Comparison of ENCODE assay signal across 8 cellular contexts in the genomic region with DNA sequence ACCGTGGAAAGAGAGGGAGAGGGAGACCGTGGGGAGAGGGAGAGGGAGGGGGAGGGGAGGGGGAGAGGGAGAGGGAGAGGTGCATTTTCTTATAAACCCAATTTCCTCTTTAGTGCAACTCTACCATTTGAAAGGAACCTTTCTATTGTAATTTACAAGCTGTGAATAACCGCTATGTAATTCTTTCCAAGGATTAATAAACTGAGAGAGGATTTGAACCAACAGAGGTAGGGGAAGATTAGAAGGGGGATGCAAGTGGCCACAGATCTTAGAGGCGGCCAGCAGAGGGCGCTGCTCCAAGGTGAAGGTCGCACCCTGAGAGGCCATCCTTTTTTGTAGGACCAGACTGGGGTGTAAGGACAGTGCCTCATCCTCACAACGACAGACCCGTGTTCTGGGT. TPM values are rescaled to one million over a fixed set of nuclear protein-coding genes. Genes with fewer than 3 reads are reported as not detected.
DNase-seq lines count a peak whose midpoint lies in the region; FAIRE-seq and TF ChIP-seq lines count a peak whose summit lies in the region.
"Not testable (repeated sequence)": the region's sequence is repeated elsewhere in the genome, so short reads cannot be mapped to it uniquely, and the experiment has no call there.

No MANE protein-coding gene starts in this region.

- H4K20me1 ChIP-seq in endothelial cell of umbilical vein (replicated peaks; ENCODE audit: control insufficient read depth, extremely low read depth, insufficient read depth, low read length), result not testable (repeated sequence)

- intact Hi-C loops in A673 (cut with micrococcal nuclease; ENCODE audit: unreplicated experiment); endothelial cell of umbilical vein (cut with micrococcal nuclease): not testable (repeated sequence)

- H3K79me2 ChIP-seq in endothelial cell of umbilical vein (ENCODE audit: control insufficient read depth, insufficient read depth, low read length), result not testable (repeated sequence)

- POLR2A ChIA-PET in A673 (lab: Charles Lee; ENCODE audit: low non-redundant PET); endothelial cell of umbilical vein (lab: Charles Lee): not testable (repeated sequence)

- not testable (repeated sequence) for H3K9me3 ChIP-seq in A673 (ENCODE audit: low read depth, low read length, poor library complexity, severe bottlenecking); endothelial cell of umbilical vein (replicated peaks; ENCODE audit: control insufficient read depth, insufficient read depth, low read length)

- TF ChIP-seq CTCF in A673 (conservative IDR thresholded peaks at IDR 0.05; ENCODE audit: low read depth, low read length) (peak; percentile 60), endothelial cell of umbilical vein (IDR thresholded peaks at IDR 0.05; ENCODE audit: extremely low read depth in 1 of 2, insufficient read depth in 1 of 2, low read depth in 1 of 2, low read length in 2 of 2) (peak; percentile 41 to 78)

- not testable (repeated sequence) for H3K27ac ChIP-seq in A673 (ENCODE audit: low read depth, low read length, poor library complexity, severe bottlenecking); endothelial cell of umbilical vein (ENCODE audit: insufficient read depth, low read depth, low read length)

- H3K27me3 ChIP-seq in A673 (replicated peaks; ENCODE audit: insufficient read depth, low read depth, low read length, poor library complexity); endothelial cell of umbilical vein (ENCODE audit: control insufficient read depth in 2 of 2, insufficient read depth in 2 of 2, low read length in 2 of 2): not testable (repeated sequence)

- not testable (repeated sequence) for H3K4me2 ChIP-seq in endothelial cell of umbilical vein (ENCODE audit: insufficient read depth, low read length)

- peak; percentile 68 for DNase-seq in A673 (ENCODE audit: low spot score)
- DNase-seq in GM18507 (ENCODE audit: extremely low spot score, insufficient read length, low read depth), result not testable (repeated sequence)
- peak; percentile 19 for DNase-seq in NCI-H1092 (lab: John Stamatoyannopoulos, UW)
- DNase-seq in SW480 (ENCODE audit: low spot score), result peak; percentile 78
- DNase-seq in activated T-helper 1 cell treated with Interleukin-2 at 50 U/mL for 16 hours (ENCODE audit: low read depth), result peak; percentile 66
- peak; percentile 47 for DNase-seq in endothelial cell of umbilical vein (ENCODE audit: low read depth, low spot score)
- peak; percentile 46 to 48 for DNase-seq in lung microvascular endothelial cell (ENCODE audit: low read depth in 2 of 2)
- DNase-seq in stimulated activated CD4-positive, alpha-beta T cell treated with anti-CD3 and anti-CD28 coated beads, Interleukin-4, amount 100 ng/mL, for 1 hour, result peak; percentile 81

- dilution Hi-C loops in endothelial cell of umbilical vein (cut with MboI; ENCODE audit: extremely low pct_ligation_motif_present, low sequenced_read_pairs), result not testable (repeated sequence)

- not testable (repeated sequence) for BruUV-seq in A673 (replicated peaks; lab: Mats Ljungman, UMichigan); endothelial cell of umbilical vein (replicated peaks; lab: Mats Ljungman, UMichigan)

- FAIRE-seq in GM18507 (lab: Jason Lieb, UNC) (peak; percentile 89), endothelial cell of umbilical vein (lab: Jason Lieb, UNC) (peak; percentile 75)

- TF ChIP-seq POLR2A in endothelial cell of umbilical vein (IDR thresholded peaks at IDR 0.05; ENCODE audit: low read depth, low read length), result not testable (repeated sequence)

- not testable (repeated sequence) for H2AFZ ChIP-seq in endothelial cell of umbilical vein (ENCODE audit: low read depth, low read length)

- H3K9ac ChIP-seq in endothelial cell of umbilical vein (replicated peaks; ENCODE audit: extremely low read depth, insufficient read depth, low read length), result not testable (repeated sequence)

- CTCF ChIA-PET in A673 (lab: Charles Lee); endothelial cell of umbilical vein (lab: Charles Lee): not testable (repeated sequence)

- H3K9me1 ChIP-seq in endothelial cell of umbilical vein (replicated peaks; ENCODE audit: control insufficient read depth, extremely low read depth, insufficient read depth, low read length), result not testable (repeated sequence)

- H3K36me3 ChIP-seq in A673 (ENCODE audit: insufficient read depth, low read length, poor library complexity, severe bottlenecking); endothelial cell of umbilical vein (ENCODE audit: control insufficient read depth in 2 of 2, extremely low read depth in 1 of 2, insufficient read depth in 2 of 2, low read length in 2 of 2): not testable (repeated sequence)

- H3K4me3 ChIP-seq in A673 (ENCODE audit: low read depth, low read length, poor library complexity, severe bottlenecking); endothelial cell of umbilical vein (replicated peaks in 1 of 3; ENCODE audit: insufficient read depth in 1 of 3, low read depth in 1 of 3, low read length in 3 of 3): not testable (repeated sequence)

- not testable (repeated sequence) for H3K4me1 ChIP-seq in A673 (ENCODE audit: insufficient read depth, low read length, poor library complexity, severe bottlenecking); endothelial cell of umbilical vein (ENCODE audit: control insufficient read depth, extremely low read depth, insufficient read depth, low read length)

RNA-seq across cellular contexts. Expression of gene LRRC37A, which starts 41.2 kb away (rescaled TPM):
- total RNA-seq in A673 (2021) (3.0 and 3.4 TPM in 2 replicates), endothelial cell of umbilical vein (0.88 and 4.0 TPM in 2 replicates), lung microvascular endothelial cell (1.3 and 2.6 TPM in 2 replicates)
- 1.0 and 1.8 TPM in 2 replicates for polyA plus RNA-seq in endothelial cell of umbilical vein
- 1.1 and 1.5 TPM in 2 replicates for polyA plus RNA-seq in endothelial cell of umbilical vein (2011; cell fraction: cytosol; rRNA removed)
- 6.9 and 9.5 TPM in 2 replicates for polyA plus RNA-seq in endothelial cell of umbilical vein (2011; cell fraction: nucleus; rRNA removed)
- 0.74 and 0.91 TPM in 2 replicates for polyA plus RNA-seq in endothelial cell of umbilical vein (2012)
- polyA minus RNA-seq in endothelial cell of umbilical vein, result 14.4 and 18.9 TPM in 2 replicates
- polyA minus RNA-seq in endothelial cell of umbilical vein (2011; cell fraction: cytosol; rRNA and poly(A)+ RNA removed), result not detected
- 17.9 and 31.6 TPM in 2 replicates for polyA minus RNA-seq in endothelial cell of umbilical vein (2011; cell fraction: nucleus; rRNA and poly(A)+ RNA removed)
